In genomic region chr2:180125245-180125962, GRCh38 we compare ENCODE assay signal across 8 cellular contexts.
DNase-seq lines count a peak whose midpoint lies in the region; ATAC-seq, FAIRE-seq and TF ChIP-seq lines count a peak whose summit lies in the region.

No MANE protein-coding gene starts in this region.

- peak; percentile 87 for FAIRE-seq in keratinocyte (lab: Jason Lieb, UNC)

- H4K20me1 ChIP-seq in keratinocyte (ENCODE audit: control insufficient read depth, extremely low read depth, insufficient read depth, low read length) = no peaks in the 10 kb centered on the region

- BruUV-seq in A673 (replicated peaks; lab: Mats Ljungman, UMichigan) = no TSS peak

- H3K9me3 ChIP-seq in A673 (ENCODE audit: low read depth, low read length, poor library complexity, severe bottlenecking) (no peaks in the 10 kb centered on the region), keratinocyte (ENCODE audit: control insufficient read depth, low read depth, low read length) (no peaks in the 10 kb centered on the region)

- no peak overlapping the region for H3K4me3 ChIP-seq in A673 (ENCODE audit: low read depth, low read length, poor library complexity, severe bottlenecking)
- no peak overlapping the region for H3K4me3 ChIP-seq in keratinocyte (ENCODE audit: control insufficient read depth in 2 of 3, extremely low read depth in 1 of 3, insufficient read depth in 2 of 3, low read depth in 1 of 3, low read length in 3 of 3)

- intact Hi-C loops in A673 (cut with micrococcal nuclease; ENCODE audit: unreplicated experiment) = loop anchor here (1.0 to 10.0 kb wide), 5 partner anchors 855 to 1590 kb away; partner anchors contain the start of gene UBE2E3

- H3K79me2 ChIP-seq in keratinocyte (ENCODE audit: control insufficient read depth, insufficient read depth, low read length) = no peaks in the 10 kb centered on the region

- H3K27me3 ChIP-seq in A673 (replicated peaks; ENCODE audit: insufficient read depth, low read depth, low read length, poor library complexity) (peaks cover 4% of the 10 kb centered on the region), keratinocyte (ENCODE audit: control insufficient read depth, extremely low read depth, insufficient read depth, low read length) (no peaks in the 10 kb centered on the region)

- dilution Hi-C loops in keratinocyte (cut with MboI; ENCODE audit: extremely low pct_ligation_motif_present, low sequenced_read_pairs) = no loop called here

- H3K4me2 ChIP-seq in keratinocyte (ENCODE audit: control insufficient read depth, extremely low read depth, insufficient read depth, low read depth, low read length) = peak overlapping the region; percentile 52

- CTCF ChIA-PET in A673 (lab: Charles Lee) = interaction anchor here (0.6 to 0.7 kb wide), 4 partner anchors 94 to 1373 kb away, joined by 3 to 8 read pairs (median 4); no protein-coding TSS in a partner anchor

- H3K4me1 ChIP-seq in A673 (ENCODE audit: insufficient read depth, low read length, poor library complexity, severe bottlenecking) (no peaks in the 10 kb centered on the region), keratinocyte (ENCODE audit: control insufficient read depth, extremely low read depth, insufficient read depth, low read length) (peaks cover 6% of the 10 kb centered on the region)

- peak; percentile 58 for ATAC-seq in GM18508 (IDR thresholded peaks at IDR 0.05; ENCODE audit: insufficient read depth, unreplicated experiment)
- ATAC-seq in HG03066 (IDR thresholded peaks at IDR 0.05; ENCODE audit: low read depth, unreplicated experiment) = peak; percentile 67

- peak; percentile 88 for DNase-seq in A673 (ENCODE audit: low spot score)
- peak; percentile 83 for DNase-seq in NCI-H2107 treated with DMSO at 0.1 percent for 48 hours (lab: John Stamatoyannopoulos, UW; ENCODE audit: unreplicated experiment)
- DNase-seq in UCSD-AML1 (lab: John Stamatoyannopoulos, UW; ENCODE audit: unreplicated experiment) = peak; percentile 24
- peak in 53 of 61 donors; percentile 1 to 77 (median 31) for DNase-seq in caudate nucleus (lab: John Stamatoyannopoulos, UW)
- peak; percentile 33 for DNase-seq in keratinocyte (ENCODE audit: low read depth, low spot score)
- DNase-seq in stimulated activated CD4-positive, alpha-beta T cell treated with anti-CD3 and anti-CD28 coated beads, Interleukin-1b, Interleukin-23, amount 100 ng/mL, for 48 hours = peak; percentile 50

- POLR2A ChIA-PET in A673 (lab: Charles Lee; ENCODE audit: low non-redundant PET) = interaction anchor here (0.7 kb wide), 2 partner anchors 122 to 591 kb away, joined by 3 to 5 read pairs; no protein-coding TSS in a partner anchor

- H3K9me1 ChIP-seq in keratinocyte (ENCODE audit: control insufficient read depth, extremely low read depth, insufficient read depth, low read length) = no peaks in the 10 kb centered on the region

- H3K36me3 ChIP-seq in A673 (ENCODE audit: insufficient read depth, low read length, poor library complexity, severe bottlenecking) (no peaks in the 10 kb centered on the region), keratinocyte (ENCODE audit: control insufficient read depth in 2 of 2, extremely low read depth in 1 of 2, insufficient read depth in 2 of 2, low read length in 2 of 2) (no peaks in the 10 kb centered on the region)

- no peak overlapping the region for H3K27ac ChIP-seq in A673 (ENCODE audit: low read depth, low read length, poor library complexity, severe bottlenecking)
- H3K27ac ChIP-seq in caudate nucleus (ENCODE audit: low read depth, low read length) = no peak overlapping the region
- no peak overlapping the region for H3K27ac ChIP-seq in keratinocyte (ENCODE audit: control insufficient read depth, insufficient read depth, low read length)

- no peak overlapping the region for H2AFZ ChIP-seq in keratinocyte (ENCODE audit: control insufficient read depth, low read length)

- peak; percentile 73 for TF ChIP-seq CTCF in A673 (conservative IDR thresholded peaks at IDR 0.05; ENCODE audit: low read depth, low read length)
- TF ChIP-seq CTCF in keratinocyte (optimal IDR thresholded peaks at IDR 0.05 in 1 of 3, IDR thresholded peaks at IDR 0.05 in 1 of 3, conservative IDR thresholded peaks at IDR 0.05 in 1 of 3; ENCODE audit: extremely low read depth in 1 of 3, insufficient read depth in 2 of 3, low read length in 3 of 3) = peak; percentile 64 to 76 (median 64)

- H3K9ac ChIP-seq in keratinocyte (ENCODE audit: control insufficient read depth, extremely low read depth, insufficient read depth, low read length) = no peak overlapping the region

Comparison
In these comparisons a context has a peak if more than half of its experiments do, and no peak if none do; other contexts are left out.
1. DNase-seq: peak in every context shown above with its lines; median percentile 88 in A673; 83 in NCI-H2107 treated with DMSO at 0.1 percent for 48 hours; 50 in stimulated activated CD4-positive, alpha-beta T cell treated with anti-CD3 and anti-CD28 coated beads, Interleukin-1b, Interleukin-23, amount 100 ng/mL, for 48 hours; 33 in keratinocyte; 31 in caudate nucleus; 24 in UCSD-AML1.